Comparison of ENCODE assay signal across 9 cellular contexts in genomic region chr14:51092965-51093364, GRCh38. TPM values are rescaled to one million over a fixed set of nuclear protein-coding genes. Genes with fewer than 3 reads are reported as not detected.
DNase-seq lines count a peak whose midpoint lies in the region; ATAC-seq and TF ChIP-seq lines count a peak whose summit lies in the region.
"Had no signal": no experiment of that assay in that cellular context is flagged by ENCODE, and none has a peak within 500 bp of the region (broad histone marks: within the 10 kb centered on the region; RNA-seq: fewer than 3 reads in every experiment).

No MANE protein-coding gene starts in this region.

- H3K27ac ChIP-seq in DOHH2 (ENCODE audit: low read depth, low read length), result no peak overlapping the region
- no peak overlapping the region for H3K27ac ChIP-seq in spleen
- H3K27ac ChIP-seq: esophagus squamous epithelium had no signal

- TF ChIP-seq CTCF in DOHH2 (IDR thresholded peaks at IDR 0.05; ENCODE audit: low read depth, low read length, poor library complexity, severe bottlenecking), result no peak
- TF ChIP-seq CTCF in neural crest cell (conservative IDR thresholded peaks at IDR 0.05), result no peak
- TF ChIP-seq CTCF in spleen (IDR thresholded peaks at IDR 0.05 in 8 of 11, conservative IDR thresholded peaks at IDR 0.05 in 3 of 11), result no peak
- no peak for TF ChIP-seq CTCF in lower leg skin (IDR thresholded peaks at IDR 0.05)

- 79 to 87% (median 82%) methylated on average over 7 of the region's 7 CpGs for WGBS in spleen, 5 donors
- 77 to 87% methylated on average over 7 of the region's 7 CpGs for WGBS in lower leg skin, 2 donors

- H3K4me1 ChIP-seq in DOHH2 (ENCODE audit: control insufficient read depth, low read length) (peaks cover 74% of the 10 kb centered on the region), spleen (peaks cover 12 to 34% (median 28%) of the 10 kb centered on the region in 6 donors)

- DNase-seq in DMS53 (lab: John Stamatoyannopoulos, UW), result peak; percentile 47
- no peak for DNase-seq in DMS53 treated with DMSO at 0.1 percent for 48 hours (lab: John Stamatoyannopoulos, UW; ENCODE audit: unreplicated experiment)
- DNase-seq in central memory CD8-positive, alpha-beta T cell (ENCODE audit: low spot score in 2 of 2), result no peak
- no peak for DNase-seq in neural crest cell (ENCODE audit: low read depth, low spot score)
- DNase-seq in spleen, result no peak
- no peak for DNase-seq in lower leg skin (ENCODE audit: low spot score in 2 of 2)
- DNase-seq in stimulated activated CD4-positive, alpha-beta T cell treated with anti-CD3 and anti-CD28 coated beads, Interleukin-1b, Interleukin-23, amount 100 ng/mL, for 48 hours, result no peak
- DNase-seq: esophagus squamous epithelium had no signal

- peaks cover 4% of the 10 kb centered on the region; the same call in 1 of the 2 replicates for H4K20me1 ChIP-seq in DOHH2 (ENCODE audit: control insufficient read depth, insufficient read depth, low read depth, low read length)

- intact Hi-C loops in spleen (cut with DNase I; ENCODE audit: low total_unique reads) (no loop called here), lower leg skin (cut with DNase I; ENCODE audit: low total_unique reads) (no loop called here)

- H3K9me2 ChIP-seq in DOHH2 (replicated peaks; ENCODE audit: control insufficient read depth, low read length), result no peaks in the 10 kb centered on the region

- H3K27ac Mint-ChIP-seq in central memory CD8-positive, alpha-beta T cell (ENCODE audit: low read depth), result no peak overlapping the region
- H3K27ac Mint-ChIP-seq in neural crest cell (ENCODE audit: unreplicated experiment), result no peak overlapping the region

- ATAC-seq in central memory CD8-positive, alpha-beta T cell (replicated peaks; ENCODE audit: extremely low read depth, poor library complexity, severe bottlenecking), result no peak

- H3K4me3 Mint-ChIP-seq in central memory CD8-positive, alpha-beta T cell, result peak overlapping the region; percentile 23
- peak overlapping the region; percentile 97 for H3K4me3 Mint-ChIP-seq in neural crest cell

- peaks cover 5% of the 10 kb centered on the region for H3K36me3 Mint-ChIP-seq in central memory CD8-positive, alpha-beta T cell (ENCODE audit: insufficient read depth)
- no peaks in the 10 kb centered on the region for H3K36me3 Mint-ChIP-seq in neural crest cell (ENCODE audit: low read depth)

- H3K4me1 Mint-ChIP-seq in central memory CD8-positive, alpha-beta T cell, result peaks cover 10% of the 10 kb centered on the region
- H3K4me1 Mint-ChIP-seq in neural crest cell, result peaks cover 39% of the 10 kb centered on the region

- H3K9me3 Mint-ChIP-seq in central memory CD8-positive, alpha-beta T cell, result no peaks in the 10 kb centered on the region
- H3K9me3 Mint-ChIP-seq in neural crest cell, result no peaks in the 10 kb centered on the region

- peaks cover 73% of the 10 kb centered on the region for H3K79me2 ChIP-seq in DOHH2 (ENCODE audit: control insufficient read depth, low read length)

- H3K4me2 ChIP-seq in DOHH2 (ENCODE audit: low read length), result peak overlapping the region; percentile 95

- H3K36me3 ChIP-seq in DOHH2 (ENCODE audit: control insufficient read depth, low read length), result peaks cover 42% of the 10 kb centered on the region
- H3K36me3 ChIP-seq in spleen, result no peaks in the 10 kb centered on the region
- H3K36me3 ChIP-seq: esophagus squamous epithelium had no signal

- H3K27me3 ChIP-seq in DOHH2 (ENCODE audit: control insufficient read depth, low read length) (no peaks in the 10 kb centered on the region), spleen (replicated peaks in 1 of 7) (peaks cover 4 to 55% (median 38%) of the 10 kb centered on the region in 7 donors)

- H3K9me3 ChIP-seq in DOHH2 (ENCODE audit: control insufficient read depth, insufficient read depth, low read length) (no peaks in the 10 kb centered on the region), spleen (no peaks in the 10 kb centered on the region)
- H3K9me3 ChIP-seq: esophagus squamous epithelium had no signal

- no peak for TF ChIP-seq POLR2A in spleen (IDR thresholded peaks at IDR 0.05)
- no peak for TF ChIP-seq POLR2A in lower leg skin (IDR thresholded peaks at IDR 0.05)

- H3K27me3 Mint-ChIP-seq in central memory CD8-positive, alpha-beta T cell, result peaks cover 15% of the 10 kb centered on the region
- peaks cover 20% of the 10 kb centered on the region for H3K27me3 Mint-ChIP-seq in neural crest cell (ENCODE audit: low read depth)

- H3K4me3 ChIP-seq in DOHH2 (ENCODE audit: low read length) (peak overlapping the region; percentile 93), spleen (peak overlapping the region in 1 of 8 donors; percentile 77), lower leg skin (ENCODE audit: low read depth, poor library complexity, severe bottlenecking) (no peak overlapping the region)

- peaks cover 6% of the 10 kb centered on the region for H3F3A ChIP-seq in DOHH2 (ENCODE audit: control insufficient read depth, insufficient read depth)

RNA-seq across cellular contexts. Expression of gene TRIM9, which starts 1.9 kb away (rescaled TPM):
- total RNA-seq in neural crest cell (19.7 and 21.9 TPM in 2 replicates), spleen (1 to 10 TPM in 6 of 7 donors, under 1 TPM in 1; 0.63 to 3.1 (median 1.6) TPM), lower leg skin (1 to 10 TPM in 3 of 4 donors, under 1 TPM in 1; 0.76 to 3.0 (median 1.4) TPM)
- under 1 TPM; 0.03 to 0.29 (median 0.09) TPM for polyA plus RNA-seq in spleen
